Comparison of ENCODE assay signal across 15 cellular contexts in the genomic region with DNA sequence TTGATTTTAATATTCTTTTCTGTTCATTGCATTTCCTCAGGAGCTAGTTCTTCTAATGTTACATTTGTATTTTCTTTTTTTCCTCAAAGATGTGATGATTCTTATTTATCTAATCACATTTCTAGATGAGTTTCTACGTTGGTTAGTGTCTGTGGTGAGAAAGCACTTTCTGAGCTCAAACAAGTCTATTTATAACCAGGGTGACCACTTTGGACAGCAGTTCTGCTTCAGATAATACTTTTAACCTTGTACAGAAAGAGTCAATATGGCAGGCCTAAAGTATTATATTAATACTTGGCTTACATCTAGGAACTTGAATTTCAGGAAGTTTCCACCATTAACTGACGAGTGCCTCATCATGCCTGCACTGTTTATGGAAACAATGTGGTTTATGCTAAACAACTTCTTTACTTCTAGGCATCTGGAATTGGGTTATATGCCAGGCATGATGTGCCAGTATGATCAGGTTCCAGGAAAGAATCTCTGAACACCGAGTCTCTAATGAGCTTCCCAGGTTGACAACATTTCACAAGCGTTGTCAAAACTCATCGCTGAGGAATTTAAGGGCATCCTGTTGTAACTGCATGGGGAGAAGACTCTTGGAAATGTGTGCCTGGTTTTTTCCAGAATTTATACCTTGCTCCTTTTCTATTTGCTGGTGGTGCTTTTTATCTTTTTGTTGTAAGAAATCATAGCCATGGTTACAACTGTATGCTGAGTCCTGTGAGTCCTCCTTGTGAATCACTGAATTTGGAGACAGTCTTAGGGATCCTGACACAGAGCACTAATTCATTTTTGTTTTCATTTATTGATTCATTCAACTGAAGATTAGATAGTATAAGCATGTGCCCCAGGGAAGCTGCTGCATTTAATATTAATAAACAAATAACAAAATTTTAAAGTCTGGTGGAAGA.
DNase-seq lines count a peak whose midpoint lies in the region; ATAC-seq, FAIRE-seq and TF ChIP-seq lines count a peak whose summit lies in the region.
"Had no signal": no experiment of that assay in that cellular context is flagged by ENCODE, and none has a peak within 500 bp of the region (broad histone marks: within the 10 kb centered on the region; RNA-seq: fewer than 3 reads in every experiment).

No MANE protein-coding gene starts in this region.

- intact Hi-C loops in kidney (cut with DNase I): no loop called here

- no peaks in the 10 kb centered on the region for H3K9me3 ChIP-seq in kidney (ENCODE audit: control insufficient read depth in 1 of 2, low read length in 2 of 2)

- CTCF ChIA-PET in RWPE1 (lab: Yijun Ruan, JAX) (no interaction called here), GM10248 (lab: Yijun Ruan, JAX) (no interaction called here)

- no peak for FAIRE-seq in kidney (lab: Jason Lieb, UNC)
- FAIRE-seq: GM12891 had no signal

- no peak overlapping the region for H3K4me3 ChIP-seq in epithelial cell of proximal tubule (ENCODE audit: low read depth, low read length)
- no peak overlapping the region for H3K4me3 ChIP-seq in kidney (ENCODE audit: low read length in 2 of 2)
- H3K4me3 ChIP-seq: coronary artery had no signal

- POLR2A ChIA-PET in RWPE1 (lab: Yijun Ruan, JAX; ENCODE audit: low non-redundant PET) (no interaction called here), GM10248 (lab: Yijun Ruan, JAX) (no interaction called here)

- H3K9ac ChIP-seq in kidney (ENCODE audit: low read length in 2 of 2): no peak overlapping the region

- peak; percentile 0 for DNase-seq in DMS 273 (lab: John Stamatoyannopoulos, UW; ENCODE audit: unreplicated experiment)
- DNase-seq in DMS 273 treated with DMSO at 0.1 percent for 48 hours (lab: John Stamatoyannopoulos, UW): no peak
- DNase-seq in RWPE1 (ENCODE audit: low spot score): peak; percentile 55
- peak; percentile 20 for DNase-seq in epithelial cell of proximal tubule (ENCODE audit: low read depth)
- peak; percentile 59 for DNase-seq in renal cortical epithelial cell (ENCODE audit: low read depth)
- DNase-seq in kidney: no peak
- no peak for DNase-seq in GM10248 (ENCODE audit: extremely low spot score)
- DNase-seq: activated naive CD8-positive, alpha-beta T cell treated with anti-CD3 and anti-CD28 coated beads for 36 hours; CD4-positive, CD25-positive, alpha-beta regulatory T cell; NCI-H2107; stimulated activated naive CD4-positive, alpha-beta T cell had no signal

- H3K27ac ChIP-seq in RWPE1 (no peak overlapping the region), kidney (ENCODE audit: low read depth in 2 of 2, low read length in 2 of 2) (no peak overlapping the region)
- H3K27ac ChIP-seq: 22Rv1, coronary artery had no signal

- no peak for ATAC-seq in HG02840 (IDR thresholded peaks at IDR 0.05; ENCODE audit: low FRiP score, unreplicated experiment)

- H3K36me3 ChIP-seq in kidney (ENCODE audit: control insufficient read depth in 1 of 2, insufficient read depth in 2 of 2, low read length in 2 of 2): no peaks in the 10 kb centered on the region

- H3K4me1 ChIP-seq in kidney (ENCODE audit: control insufficient read depth in 1 of 2, insufficient read depth in 1 of 2, low read depth in 1 of 2, low read length in 2 of 2): no peaks in the 10 kb centered on the region

- TF ChIP-seq CTCF in RWPE1 (conservative IDR thresholded peaks at IDR 0.05; ENCODE audit: low read depth): no peak
- TF ChIP-seq CTCF in epithelial cell of proximal tubule (conservative IDR thresholded peaks at IDR 0.05; ENCODE audit: low read depth, low read length): no peak
- TF ChIP-seq CTCF in kidney (IDR thresholded peaks at IDR 0.05; ENCODE audit: borderline replicate concordance, extremely low read depth, insufficient read depth): no peak
- no peak for TF ChIP-seq CTCF in GM10248 (IDR thresholded peaks at IDR 0.05; ENCODE audit: control extremely low read depth, extremely low read depth, low read depth, missing control alignments)

Comparison
In these comparisons a context has a peak if more than half of its experiments do, and no peak if none do; other contexts are left out.
1. DNase-seq: peak in DMS 273 (single experiment), RWPE1 (single experiment), epithelial cell of proximal tubule (single experiment) and renal cortical epithelial cell (single experiment); none in DMS 273 treated with DMSO at 0.1 percent for 48 hours (single experiment), kidney (single experiment) and GM10248 (single experiment).